1 cellular context compared by ENCODE assay signal in genomic region chr3:134253475-134254231, GRCh38.
A peak's percentile ranks its signal among the peaks of the same experiment; 100 is the strongest.
TF ChIP-seq lines count a peak whose summit lies in the region.

No MANE protein-coding gene starts in this region.

TF ChIP-seq in GM12878, 131 proteins besides CTCF, POLR2A, EP300 and RAD21:
- TF ChIP-seq STAT1 (conservative IDR thresholded peaks at IDR 0.05) (no peak), ZNF24 (IDR thresholded peaks at IDR 0.05) (no peak), RELB (IDR thresholded peaks at IDR 0.05; ENCODE audit: low read depth) (no peak), IKZF2 (IDR thresholded peaks at IDR 0.05) (peak; percentile 67 to 75), EED (IDR thresholded peaks at IDR 0.05; ENCODE audit: low read depth) (peak; percentile 76), POLR2AphosphoS2 (IDR thresholded peaks at IDR 0.05; ENCODE audit: low read depth, low read length) (no peak), POLR2AphosphoS5 (IDR thresholded peaks at IDR 0.05; ENCODE audit: low read length) (no peak), PAX5 (IDR thresholded peaks at IDR 0.05; ENCODE audit: borderline replicate concordance, low read depth, low read length) (peak; percentile 61; the same call in 1 of the 2 replicates), CUX1 (IDR thresholded peaks at IDR 0.05; ENCODE audit: insufficient replicate concordance, low read depth, low read length) (no peak), IKZF1 (conservative IDR thresholded peaks at IDR 0.05) (peak; percentile 63; the same call in 1 of the 2 replicates), SPI1 (IDR thresholded peaks at IDR 0.05; ENCODE audit: borderline replicate concordance, insufficient read depth, low read depth, low read length) (0 out of 2 replicates have a peak, but pooled peaks have one; percentile 15), CBFB (IDR thresholded peaks at IDR 0.05; ENCODE audit: low read depth) (peak; percentile 62), TCF7 (IDR thresholded peaks at IDR 0.05; ENCODE audit: borderline replicate concordance) (no peak), ZBED1 (IDR thresholded peaks at IDR 0.05; ENCODE audit: borderline replicate concordance) (no peak), KLF5 (IDR thresholded peaks at IDR 0.05; ENCODE audit: partially characterized antibody) (no peak), CHD1 (IDR thresholded peaks at IDR 0.05; ENCODE audit: low read depth, low read length) (no peak), RUNX3 (IDR thresholded peaks at IDR 0.05; ENCODE audit: low read length) (peak; percentile 95), MEF2B (IDR thresholded peaks at IDR 0.05; ENCODE audit: partially characterized antibody, poor library complexity, severe bottlenecking) (peak; percentile 16), NRF1 (conservative IDR thresholded peaks at IDR 0.05; ENCODE audit: low read depth, low read length) (no peak), MTA3 (IDR thresholded peaks at IDR 0.05; ENCODE audit: borderline replicate concordance, low read length) (no peak), CHD4 (IDR thresholded peaks at IDR 0.05) (no peak), MYC (IDR thresholded peaks at IDR 0.05; ENCODE audit: insufficient read depth, insufficient read length, insufficient replicate concordance, low read length, severe bottlenecking) (no peak), HDGF (IDR thresholded peaks at IDR 0.05) (no peak), NFIC (IDR thresholded peaks at IDR 0.05; ENCODE audit: low read depth, low read length) (peak; percentile 56; the same call in 1 of the 2 replicates), HDAC6 (IDR thresholded peaks at IDR 0.05; ENCODE audit: unreplicated experiment) (no peak)
TF ChIP-seq in GM12878: peak in this region for 9.
